Comparison of ENCODE assay signal across 8 cellular contexts in the genomic region with DNA sequence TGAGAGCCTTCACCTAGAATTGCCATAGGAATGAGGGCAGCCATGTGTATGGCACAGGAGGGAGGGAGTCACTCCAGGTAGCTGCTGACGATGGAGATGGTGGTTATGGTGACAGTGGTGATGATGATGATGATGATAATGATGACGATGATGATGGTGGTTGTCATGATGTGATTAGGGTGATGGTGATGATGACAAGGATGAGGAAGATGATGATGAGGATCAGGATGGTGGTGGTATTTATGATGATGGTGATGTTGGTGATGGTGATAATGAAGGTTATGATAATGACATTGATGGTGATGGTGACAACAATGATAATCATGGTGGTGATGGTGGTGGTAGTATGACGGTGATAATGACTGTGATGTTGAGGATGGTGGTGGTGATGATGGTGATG.
"Had no signal": no experiment of that assay in that cellular context is flagged by ENCODE, and none has a peak within 500 bp of the region (broad histone marks: within the 10 kb centered on the region; RNA-seq: fewer than 3 reads in every experiment).

No MANE protein-coding gene starts in this region.

- H2AFZ ChIP-seq: GM23338 had no signal

- H3K27ac Mint-ChIP-seq: GM23338, HFFc6 had no signal

- FAIRE-seq: K562 had no signal

- DNase-seq: H7, HCEC 1CT, HFFc6, IMR-90, KG1 had no signal

- H3K27ac ChIP-seq: HL-60 had no signal

- H3K4me3 ChIP-seq: GM23338, K562 had no signal

- H3K4me3 Mint-ChIP-seq: GM23338, HFFc6 had no signal

- H3K4me2 ChIP-seq: GM23338 had no signal

- H3K9me3 Mint-ChIP-seq: GM23338 had no signal
